In genomic region chr3:28595364-28595763, GRCh38 we compare ENCODE assay signal across 25 cellular contexts.
"Had no signal": no experiment of that assay in that cellular context is flagged by ENCODE, and none has a peak within 500 bp of the region (broad histone marks: within the 10 kb centered on the region; RNA-seq: fewer than 3 reads in every experiment).

No MANE protein-coding gene starts in this region.

- H3K4me3 Mint-ChIP-seq: activated CD4-positive, alpha-beta memory T cell treated with anti-CD3 and anti-CD28 coated beads for 36 hours; activated CD4-positive, alpha-beta T cell treated with anti-CD3 and anti-CD28 coated beads, Interleukin-2, amount 10 ng/mL, durations not matched to agents 24 days and 14 days; activated naive CD4-positive, alpha-beta T cell treated with anti-CD3 and anti-CD28 coated beads for 36 hours; activated naive CD8-positive, alpha-beta T cell treated with anti-CD3 and anti-CD28 coated beads, Interleukin-2, amount 10 ng/mL, durations not matched to agents 7 days and 5 days; activated T-helper 1 cell treated with anti-CD3 and anti-CD28 coated beads, Interleukin-12 subunit alpha, Interleukin-12 subunit beta, Interleukin-2, Interleukin-4 antibody, amounts not matched to agents 30 ng/mL and 10 ng/mL and 1 ng/mL, durations not matched to agents 14 hours and 24 hours and 36 hours; brain; immature natural killer cell; natural killer cell had no signal

- H3K36me3 Mint-ChIP-seq: activated CD4-positive, alpha-beta memory T cell treated with anti-CD3 and anti-CD28 coated beads for 36 hours; activated naive CD8-positive, alpha-beta T cell treated with anti-CD3 and anti-CD28 coated beads, Interleukin-2, amount 10 ng/mL, durations not matched to agents 7 days and 5 days; brain; immature natural killer cell; natural killer cell had no signal

- H3K4me1 Mint-ChIP-seq: activated CD4-positive, alpha-beta T cell treated with anti-CD3 and anti-CD28 coated beads, Interleukin-2, amount 10 ng/mL, durations not matched to agents 24 days and 14 days; activated naive CD8-positive, alpha-beta T cell treated with anti-CD3 and anti-CD28 coated beads, Interleukin-2, amount 10 ng/mL, durations not matched to agents 7 days and 5 days; immature natural killer cell; natural killer cell had no signal

- ATAC-seq: gastrocnemius medialis, natural killer cell, right cardiac atrium, upper lobe of right lung had no signal

- H3K27ac Mint-ChIP-seq: activated CD4-positive, alpha-beta memory T cell treated with anti-CD3 and anti-CD28 coated beads for 36 hours; activated CD4-positive, alpha-beta T cell treated with anti-CD3 and anti-CD28 coated beads, Interleukin-2, amount 10 ng/mL, durations not matched to agents 24 days and 14 days; activated naive CD4-positive, alpha-beta T cell treated with anti-CD3 and anti-CD28 coated beads for 36 hours; activated naive CD8-positive, alpha-beta T cell treated with anti-CD3 and anti-CD28 coated beads, Interleukin-2, amount 10 ng/mL, durations not matched to agents 7 days and 5 days; activated T-helper 1 cell treated with anti-CD3 and anti-CD28 coated beads, Interleukin-12 subunit alpha, Interleukin-12 subunit beta, Interleukin-2, Interleukin-4 antibody, amounts not matched to agents 30 ng/mL and 10 ng/mL and 1 ng/mL, durations not matched to agents 14 hours and 24 hours and 36 hours; brain; immature natural killer cell; natural killer cell had no signal

- H3K9me3 Mint-ChIP-seq: activated CD4-positive, alpha-beta memory T cell treated with anti-CD3 and anti-CD28 coated beads for 36 hours; activated CD4-positive, alpha-beta T cell treated with anti-CD3 and anti-CD28 coated beads, Interleukin-2, amount 10 ng/mL, durations not matched to agents 24 days and 14 days; activated naive CD4-positive, alpha-beta T cell treated with anti-CD3 and anti-CD28 coated beads for 36 hours; activated naive CD8-positive, alpha-beta T cell treated with anti-CD3 and anti-CD28 coated beads, Interleukin-2, amount 10 ng/mL, durations not matched to agents 7 days and 5 days; activated T-helper 1 cell treated with anti-CD3 and anti-CD28 coated beads, Interleukin-12 subunit alpha, Interleukin-12 subunit beta, Interleukin-2, Interleukin-4 antibody, amounts not matched to agents 30 ng/mL and 10 ng/mL and 1 ng/mL, durations not matched to agents 14 hours and 24 hours and 36 hours; brain had no signal

- DNase-seq: activated CD4-positive, alpha-beta memory T cell treated with anti-CD3 and anti-CD28 coated beads for 36 hours; activated CD4-positive, alpha-beta T cell treated with anti-CD3 and anti-CD28 coated beads, Interleukin-2, amount 10 ng/mL, durations not matched to agents 24 days and 14 days; activated CD4-positive, CD25-positive, alpha-beta regulatory T cell treated with anti-CD3 and anti-CD28 coated beads, Interleukin-2, amount 50 U/mL, for 72 hours; activated CD8-positive, alpha-beta memory T cell treated with anti-CD3 and anti-CD28 coated beads, Interleukin-2, amount 50 U/mL, for 4 hours; activated effector memory CD4-positive, alpha-beta T cell treated with anti-CD3 and anti-CD28 coated beads, Interleukin-2, amount 50 U/mL, for 16 hours; activated naive CD4-positive, alpha-beta T cell treated with anti-CD3 and anti-CD28 coated beads for 36 hours; activated naive CD8-positive, alpha-beta T cell treated with anti-CD3 and anti-CD28 coated beads, Interleukin-2, amount 10 ng/mL, durations not matched to agents 7 days and 5 days; activated T-cell treated with anti-CD3 and anti-CD28 coated beads, Interleukin-2, amount 50 U/mL, for 1 hour; cerebellar nuclear complex; colonic mucosa; dorsolateral prefrontal cortex; effector memory CD4-positive, alpha-beta T cell; gastrocnemius medialis; hippocampal formation; immature natural killer cell; natural killer cell; posterior cingulate gyrus; right cardiac atrium; spleen; stimulated activated naive CD4-positive, alpha-beta T cell; T1000; tibial artery; upper lobe of right lung had no signal

- H3K27me3 Mint-ChIP-seq: activated CD4-positive, alpha-beta memory T cell treated with anti-CD3 and anti-CD28 coated beads for 36 hours; activated CD4-positive, alpha-beta T cell treated with anti-CD3 and anti-CD28 coated beads, Interleukin-2, amount 10 ng/mL, durations not matched to agents 24 days and 14 days; activated naive CD8-positive, alpha-beta T cell treated with anti-CD3 and anti-CD28 coated beads, Interleukin-2, amount 10 ng/mL, durations not matched to agents 7 days and 5 days; brain had no signal
